ENCODE assay signal across 21 cellular contexts in genomic region chr10:23432161-23432560, GRCh38. TPM values are rescaled to one million over a fixed set of nuclear protein-coding genes. Genes with fewer than 3 reads are reported as not detected.
DNase-seq lines count a peak whose midpoint lies in the region; ATAC-seq and TF ChIP-seq lines count a peak whose summit lies in the region.
"Had no signal": no experiment of that assay in that cellular context is flagged by ENCODE, and none has a peak within 500 bp of the region (broad histone marks: within the 10 kb centered on the region; RNA-seq: fewer than 3 reads in every experiment).

No MANE protein-coding gene starts in this region.

- DNase-seq in CD14-positive monocyte (ENCODE audit: low spot score) (peak; percentile 64), NCI-H226 (peak; percentile 23), lower leg skin (ENCODE audit: low spot score in 2 of 2) (no peak), D341Med (ENCODE audit: low spot score) (no peak)
- DNase-seq in stimulated activated CD4-positive, alpha-beta T cell treated with anti-CD3 and anti-CD28 coated beads, Interleukin-12 subunit alpha, Interleukin-12 subunit beta, amount 100 ng/mL, for 4 hours: no peak
- DNase-seq: activated CD4-positive, alpha-beta memory T cell treated with anti-CD3 and anti-CD28 coated beads, Interleukin-2, amount 10 ng/mL, durations not matched to agents 7 days and 5 days; activated naive CD4-positive, alpha-beta T cell treated with anti-CD3 and anti-CD28 coated beads, Interleukin-2, amount 10 ng/mL, durations not matched to agents 7 days and 5 days; NCI-H1048; NCI-H2029 treated with DMSO at 0.1 percent for 48 hours; NCI-H526 treated with DMSO at 0.1 percent for 48 hours; OCI-M1; stimulated activated CD4-positive, alpha-beta T cell treated with anti-CD3 and anti-CD28 coated beads, Interleukin-4, amount 100 ng/mL, for 4 hours had no signal

- no peaks in the 10 kb centered on the region for H3K9me3 ChIP-seq in muscle layer of duodenum (ENCODE audit: control insufficient read depth in 1 of 2, low read length in 2 of 2)
- H3K9me3 ChIP-seq: gastroesophageal sphincter, neutrophil, SJSA1, vagina had no signal

- H3K36me3 Mint-ChIP-seq in CD14-positive monocyte: peaks cover 3 to 9% of the 10 kb centered on the region in 2 donors

- 18 to 23% methylated on average over 1 of the region's 1 CpG for WGBS in lower leg skin, 2 donors

- no peaks in the 10 kb centered on the region for H3K4me1 ChIP-seq in muscle layer of duodenum (ENCODE audit: control insufficient read depth in 1 of 2, insufficient read depth in 2 of 2, low read length in 2 of 2)
- H3K4me1 ChIP-seq: gastroesophageal sphincter, SJSA1, vagina had no signal

- TF ChIP-seq CTCF in CD14-positive monocyte (IDR thresholded peaks at IDR 0.05) (no peak), lower leg skin (IDR thresholded peaks at IDR 0.05) (no peak)

- intact Hi-C loops in CD14-positive monocyte (cut with micrococcal nuclease) (loop anchor here in 1 of 2 donors (1.0 kb wide), 1 partner anchor 19 kb away; no protein-coding TSS in a partner anchor), lower leg skin (cut with DNase I; ENCODE audit: low total_unique reads) (no loop called here)

- ATAC-seq in esophagus mucosa (peak; percentile 82), GM18520 (IDR thresholded peaks at IDR 0.05; ENCODE audit: unreplicated experiment) (no peak)
- ATAC-seq: gastroesophageal sphincter had no signal

- H3K27ac ChIP-seq in muscle layer of duodenum (ENCODE audit: low read length): peak overlapping the region; percentile 1
- H3K27ac ChIP-seq: gastroesophageal sphincter, KMS-11, neutrophil, SJSA1, vagina had no signal

- peak overlapping the region; percentile 96 to 99 (median 99) for H3K27ac Mint-ChIP-seq in CD14-positive monocyte
- H3K27ac Mint-ChIP-seq: activated CD4-positive, alpha-beta memory T cell treated with anti-CD3 and anti-CD28 coated beads, Interleukin-2, amount 10 ng/mL, durations not matched to agents 7 days and 5 days; activated naive CD4-positive, alpha-beta T cell treated with anti-CD3 and anti-CD28 coated beads, Interleukin-2, amount 10 ng/mL, durations not matched to agents 7 days and 5 days had no signal

- no peaks in the 10 kb centered on the region for H3K27me3 ChIP-seq in muscle layer of duodenum (ENCODE audit: low read depth, low read length)
- H3K27me3 ChIP-seq: gastroesophageal sphincter, neutrophil, SJSA1, vagina had no signal

- H3K4me3 ChIP-seq in muscle layer of duodenum (ENCODE audit: low read depth in 1 of 2, low read length in 2 of 2): no peak overlapping the region
- H3K4me3 ChIP-seq in lower leg skin (ENCODE audit: low read depth, poor library complexity, severe bottlenecking): no peak overlapping the region
- H3K4me3 ChIP-seq: gastroesophageal sphincter, SJSA1, skin epidermis, vagina had no signal

- H3K4me1 Mint-ChIP-seq in CD14-positive monocyte: peaks cover 41% of the 10 kb centered on the region

- H3K36me3 ChIP-seq in muscle layer of duodenum (ENCODE audit: control insufficient read depth in 1 of 2, insufficient read depth in 2 of 2, low read length in 2 of 2): no peaks in the 10 kb centered on the region
- H3K36me3 ChIP-seq: gastroesophageal sphincter, neutrophil, SJSA1, vagina had no signal

- H3K9me3 Mint-ChIP-seq in CD14-positive monocyte: peaks cover 0 to 4% (median 0%) of the 10 kb centered on the region in 7 donors
- H3K9me3 Mint-ChIP-seq: activated CD4-positive, alpha-beta memory T cell treated with anti-CD3 and anti-CD28 coated beads, Interleukin-2, amount 10 ng/mL, durations not matched to agents 7 days and 5 days; activated naive CD4-positive, alpha-beta T cell treated with anti-CD3 and anti-CD28 coated beads, Interleukin-2, amount 10 ng/mL, durations not matched to agents 7 days and 5 days had no signal

- H3K4me3 Mint-ChIP-seq in CD14-positive monocyte: peak overlapping the region in 1 of 2 donors; percentile 60
- H3K4me3 Mint-ChIP-seq: activated CD4-positive, alpha-beta memory T cell treated with anti-CD3 and anti-CD28 coated beads, Interleukin-2, amount 10 ng/mL, durations not matched to agents 7 days and 5 days; activated naive CD4-positive, alpha-beta T cell treated with anti-CD3 and anti-CD28 coated beads, Interleukin-2, amount 10 ng/mL, durations not matched to agents 7 days and 5 days had no signal

- no peak for TF ChIP-seq POLR2A in lower leg skin (IDR thresholded peaks at IDR 0.05)

- peaks cover 3 to 5% (median 3%) of the 10 kb centered on the region in 3 donors for H3K27me3 Mint-ChIP-seq in CD14-positive monocyte (ENCODE audit: low read depth in 3 of 3)
- H3K27me3 Mint-ChIP-seq: activated CD4-positive, alpha-beta memory T cell treated with anti-CD3 and anti-CD28 coated beads, Interleukin-2, amount 10 ng/mL, durations not matched to agents 7 days and 5 days had no signal

RNA-seq across cellular contexts. Expression of gene OTUD1, which starts 6.7 kb away (rescaled TPM):
- polyA plus RNA-seq in CD14-positive monocyte: 10 to 100 TPM; 18.8 to 24.5 TPM
- 4.6 TPM for total RNA-seq in esophagus mucosa
- 10 to 100 TPM; 29.4 to 48.5 (median 34.8) TPM for total RNA-seq in lower leg skin

Comparison
In these comparisons a context has a peak if more than half of its experiments do, and no peak if none do; other contexts are left out.
1. DNase-seq: peak in CD14-positive monocyte (single experiment) and NCI-H226 (single experiment); none in lower leg skin (0 of 2), D341Med (single experiment) and stimulated activated CD4-positive, alpha-beta T cell treated with anti-CD3 and anti-CD28 coated beads, Interleukin-12 subunit alpha, Interleukin-12 subunit beta, amount 100 ng/mL, for 4 hours (single experiment).